ENCODE assay signal across 1 cellular context in the genomic region with DNA sequence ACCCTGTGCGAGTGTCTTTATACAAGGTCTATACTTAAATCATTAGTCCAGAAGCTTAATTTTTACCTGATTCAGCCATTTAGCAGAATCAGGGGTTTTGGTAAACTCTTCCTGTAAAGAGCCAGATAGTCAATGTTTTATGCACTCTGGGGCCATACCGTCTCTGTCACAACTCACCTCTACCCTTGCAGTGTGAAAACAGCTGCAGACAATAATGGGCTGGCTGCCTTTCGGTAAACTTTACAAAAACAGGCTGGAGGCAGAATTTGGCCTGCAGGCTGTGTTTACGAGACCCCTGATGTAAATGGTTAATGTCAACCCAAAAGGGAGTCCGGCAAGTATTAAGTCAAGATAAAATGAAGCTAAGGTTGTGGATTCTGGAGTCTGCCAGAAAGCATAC.
TF ChIP-seq lines count a peak whose summit lies in the region.

No MANE protein-coding gene starts in this region.

TF ChIP-seq in WTC11, 78 proteins besides CTCF, POLR2A, EP300 and RAD21 (continued from another document):
- TF ChIP-seq, protein P1, sequence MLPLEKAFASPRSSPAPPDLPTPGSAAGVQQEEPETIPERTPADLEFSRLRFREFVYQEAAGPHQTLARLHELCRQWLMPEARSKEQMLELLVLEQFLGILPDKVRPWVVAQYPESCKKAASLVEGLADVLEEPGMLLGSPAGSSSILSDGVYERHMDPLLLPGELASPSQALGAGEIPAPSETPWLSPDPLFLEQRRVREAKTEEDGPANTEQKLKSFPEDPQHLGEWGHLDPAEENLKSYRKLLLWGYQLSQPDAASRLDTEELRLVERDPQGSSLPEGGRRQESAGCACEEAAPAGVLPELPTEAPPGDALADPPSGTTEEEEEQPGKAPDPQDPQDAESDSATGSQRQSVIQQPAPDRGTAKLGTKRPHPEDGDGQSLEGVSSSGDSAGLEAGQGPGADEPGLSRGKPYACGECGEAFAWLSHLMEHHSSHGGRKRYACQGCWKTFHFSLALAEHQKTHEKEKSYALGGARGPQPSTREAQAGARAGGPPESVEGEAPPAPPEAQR (CRISPR knock-in tag; IDR thresholded peaks at IDR 0.05): no peak
